1 cellular context compared by ENCODE assay signal in the genomic region with DNA sequence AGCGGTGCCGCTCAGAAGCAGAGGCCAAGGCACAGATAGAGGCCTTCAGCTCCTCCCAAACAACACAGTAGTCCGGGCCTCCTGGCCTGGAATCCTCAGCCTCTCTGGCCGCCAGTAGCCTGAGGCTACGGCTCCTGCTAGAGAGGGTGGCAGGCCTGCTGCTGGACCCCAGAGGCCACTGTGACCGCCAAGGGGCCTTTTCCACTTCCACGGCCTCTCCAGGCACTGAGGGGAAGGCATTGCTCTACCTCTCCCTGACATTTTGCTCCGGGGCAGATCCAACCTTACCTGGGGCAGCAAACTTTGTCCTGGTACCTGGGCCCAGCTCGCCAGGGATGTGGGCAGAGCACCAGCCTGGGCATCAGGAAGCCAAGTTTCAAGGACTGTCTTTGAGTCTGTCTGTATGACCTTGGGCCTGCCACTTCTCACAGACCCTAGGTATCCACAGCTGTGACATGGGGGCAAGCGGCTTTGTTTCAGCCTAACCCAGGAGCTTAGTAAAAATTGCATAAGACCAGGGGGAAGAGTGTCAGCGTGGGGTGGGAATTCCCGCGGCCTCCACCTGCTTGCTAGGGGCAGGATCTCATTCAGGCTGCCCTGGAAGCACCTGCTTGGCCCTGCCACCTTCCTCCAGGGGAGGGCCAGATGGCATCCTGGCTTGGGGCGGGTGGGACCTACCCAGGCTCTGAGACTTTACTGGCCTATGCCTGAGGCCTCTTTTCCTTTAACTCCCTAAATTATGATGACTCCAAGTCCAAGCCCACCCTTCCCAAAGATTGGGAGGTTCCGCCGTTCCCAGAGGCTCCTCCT.
TF ChIP-seq lines count a peak whose summit lies in the region.

No MANE protein-coding gene starts in this region.

TF ChIP-seq in HCT116, 20 proteins besides CTCF, POLR2A, EP300 and RAD21 (continued from another document):
- TF ChIP-seq CBX3 (IDR thresholded peaks at IDR 0.05; ENCODE audit: low read depth) (no peak), YY1 (IDR thresholded peaks at IDR 0.05; ENCODE audit: extremely low read depth, insufficient replicate concordance, low read depth, low read length) (no peak), ZFX (IDR thresholded peaks at IDR 0.05) (no peak)
